In genomic region chr19:49004133-49004532, GRCh38 we compare ENCODE assay signal across 31 cellular contexts. TPM values are rescaled to one million over a fixed set of nuclear protein-coding genes. Genes with fewer than 3 reads are reported as not detected.
"Had no signal": no experiment of that assay in that cellular context is flagged by ENCODE, and none has a peak within 500 bp of the region (broad histone marks: within the 10 kb centered on the region; RNA-seq: fewer than 3 reads in every experiment).

No MANE protein-coding gene starts in this region.

- H3K4me3 ChIP-seq: stomach, testis, thoracic aorta, thyroid gland, tibial artery, tibial nerve, transverse colon, upper lobe of left lung, upper lobe of right lung, uterus, vagina had no signal

- H3K4me1 ChIP-seq: stomach, testis, thyroid gland, tibial artery, tibial nerve, transverse colon, upper lobe of left lung, upper lobe of right lung, uterus, vagina had no signal

- H3K9me3 Mint-ChIP-seq: stimulated activated effector memory CD8-positive, alpha-beta T cell treated with anti-CD3 and anti-CD28 coated beads, Interleukin-12 subunit alpha, Interleukin-12 subunit beta, amount 100 ng/mL, for 72 hours; stimulated activated memory B cell treated with anti-CD40 and anti-IgM and Interleukin-4, amounts not matched to agents 10 μg/mL and 1 μg/mL and 100 μg/mL, for 72 hours; stimulated activated naive B cell treated with anti-CD40 and anti-IgM and Interleukin-4, amounts not matched to agents 10 μg/mL and 1 μg/mL and 100 μg/mL, for 72 hours; stimulated activated naive CD8-positive, alpha-beta T cell treated with anti-CD3 and anti-CD28 coated beads, Interleukin-15, amount 100 ng/mL, for 72 hours; stimulated activated naive CD8-positive, alpha-beta T cell treated with anti-CD3 and anti-CD28 coated beads, Interleukin-15, Interleukin-2, amounts not matched to agents 100 ng/mL and 50 ng/mL, for 24 hours; type B pancreatic cell had no signal

- H3K27ac ChIP-seq: stomach, testis, thoracic aorta, thyroid gland, tibial artery, tibial nerve, transverse colon, upper lobe of left lung, upper lobe of right lung, uterus, vagina had no signal

- FAIRE-seq: urothelium cell line had no signal

- ATAC-seq: stimulated activated effector memory CD8-positive, alpha-beta T cell treated with anti-CD3 and anti-CD28 coated beads, Interleukin-12 subunit alpha, Interleukin-12 subunit beta, amount 100 ng/mL, for 72 hours; stimulated activated memory B cell treated with anti-CD40 and anti-IgM and Interleukin-4, amounts not matched to agents 10 μg/mL and 1 μg/mL and 100 μg/mL, for 72 hours; stimulated activated naive B cell treated with anti-CD40 and anti-IgM and Interleukin-4, amounts not matched to agents 10 μg/mL and 1 μg/mL and 100 μg/mL, for 72 hours; stimulated activated naive CD8-positive, alpha-beta T cell treated with anti-CD3 and anti-CD28 coated beads, Interleukin-15, amount 100 ng/mL, for 72 hours; stimulated activated naive CD8-positive, alpha-beta T cell treated with anti-CD3 and anti-CD28 coated beads, Interleukin-15, Interleukin-2, amounts not matched to agents 100 U/mL and 50 U/mL, for 24 hours; upper lobe of right lung had no signal

- DNase-seq: stimulated activated CD4-positive, alpha-beta T cell treated with anti-CD3 and anti-CD28 coated beads, Interleukin-2, amount 100 ng/mL, for 48 hours; stimulated activated CD4-positive, alpha-beta T cell treated with anti-CD3 and anti-CD28 coated beads, Interleukin-4, amount 100 ng/mL, for 1 hour; stimulated activated CD4-positive, alpha-beta T cell treated with anti-CD3 and anti-CD28 coated beads, Interleukin-4, amount 100 ng/mL, for 24 hours; stimulated activated CD4-positive, alpha-beta T cell treated with anti-CD3 and anti-CD28 coated beads, Interleukin-4, amount 100 ng/mL, for 4 hours; stimulated activated CD8-positive, alpha-beta memory T cell treated with anti-CD3 and anti-CD28 coated beads, Interleukin-4, amount 100 ng/mL, for 48 hours; stimulated activated naive B cell treated with anti-CD40 and anti-IgM and Interleukin-4, amounts not matched to agents 10 μg/mL and 1 μg/mL and 100 μg/mL, for 72 hours; stimulated activated naive CD4-positive, alpha-beta T cell; stimulated activated naive CD4-positive, alpha-beta T cell treated with Interleukin-2 at 50 U/mL for 16 hours; stimulated activated naive CD8-positive, alpha-beta T cell treated with anti-CD3 and anti-CD28 coated beads, Interleukin-15, amount 100 ng/mL, for 72 hours; stimulated activated naive CD8-positive, alpha-beta T cell treated with anti-CD3 and anti-CD28 coated beads, Interleukin-15, Interleukin-2, amounts not matched to agents 100 U/mL and 50 U/mL, for 24 hours; stomach; substantia nigra; testis; thyroid gland; tibial artery; transverse colon; upper lobe of right lung; uterus had no signal

- H3K36me3 ChIP-seq: uterus had no signal

- H3K27me3 ChIP-seq: stomach, testis, thyroid gland, tibial artery, tibial nerve, transverse colon, upper lobe of left lung, upper lobe of right lung, uterus, vagina had no signal

- H3K27ac Mint-ChIP-seq: stimulated activated effector memory CD8-positive, alpha-beta T cell treated with anti-CD3 and anti-CD28 coated beads, Interleukin-12 subunit alpha, Interleukin-12 subunit beta, amount 100 ng/mL, for 72 hours; stimulated activated memory B cell treated with anti-CD40 and anti-IgM and Interleukin-4, amounts not matched to agents 10 μg/mL and 1 μg/mL and 100 μg/mL, for 72 hours; stimulated activated naive B cell treated with anti-CD40 and anti-IgM and Interleukin-4, amounts not matched to agents 10 μg/mL and 1 μg/mL and 100 μg/mL, for 72 hours; stimulated activated naive CD8-positive, alpha-beta T cell treated with anti-CD3 and anti-CD28 coated beads, Interleukin-15, amount 100 ng/mL, for 72 hours; stimulated activated naive CD8-positive, alpha-beta T cell treated with anti-CD3 and anti-CD28 coated beads, Interleukin-15, Interleukin-2, amounts not matched to agents 100 ng/mL and 50 ng/mL, for 24 hours; type B pancreatic cell had no signal

- H3K4me3 Mint-ChIP-seq: stimulated activated effector memory CD8-positive, alpha-beta T cell treated with anti-CD3 and anti-CD28 coated beads, Interleukin-12 subunit alpha, Interleukin-12 subunit beta, amount 100 ng/mL, for 72 hours; stimulated activated memory B cell treated with anti-CD40 and anti-IgM and Interleukin-4, amounts not matched to agents 10 μg/mL and 1 μg/mL and 100 μg/mL, for 72 hours; stimulated activated naive B cell treated with anti-CD40 and anti-IgM and Interleukin-4, amounts not matched to agents 10 μg/mL and 1 μg/mL and 100 μg/mL, for 72 hours; stimulated activated naive CD8-positive, alpha-beta T cell treated with anti-CD3 and anti-CD28 coated beads, Interleukin-15, amount 100 ng/mL, for 72 hours; stimulated activated naive CD8-positive, alpha-beta T cell treated with anti-CD3 and anti-CD28 coated beads, Interleukin-15, Interleukin-2, amounts not matched to agents 100 ng/mL and 50 ng/mL, for 24 hours; type B pancreatic cell had no signal

- H3K27me3 Mint-ChIP-seq: stimulated activated memory B cell treated with anti-CD40 and anti-IgM and Interleukin-4, amounts not matched to agents 10 μg/mL and 1 μg/mL and 100 μg/mL, for 72 hours; stimulated activated naive B cell treated with anti-CD40 and anti-IgM and Interleukin-4, amounts not matched to agents 10 μg/mL and 1 μg/mL and 100 μg/mL, for 72 hours; stimulated activated naive CD8-positive, alpha-beta T cell treated with anti-CD3 and anti-CD28 coated beads, Interleukin-15, amount 100 ng/mL, for 72 hours; stimulated activated naive CD8-positive, alpha-beta T cell treated with anti-CD3 and anti-CD28 coated beads, Interleukin-15, Interleukin-2, amounts not matched to agents 100 ng/mL and 50 ng/mL, for 24 hours; type B pancreatic cell had no signal

- H3K9me3 ChIP-seq: stomach, testis, thoracic aorta, thyroid gland, tibial artery, tibial nerve, transverse colon, upper lobe of left lung, upper lobe of right lung, uterus, vagina had no signal

RNA-seq across cellular contexts. Expression of gene LHB, which starts 12.8 kb away (rescaled TPM):
- total RNA-seq: subcutaneous adipose tissue, temporal lobe, thoracic aorta, thyroid gland, upper lobe of right lung, ureter, urinary bladder, uterus, vagina had no signal
- polyA plus RNA-seq: urinary bladder had no signal

RNA-seq across cellular contexts. Expression of gene CGB3, which starts 20.0 kb away (rescaled TPM):
- total RNA-seq: stomach, subcutaneous adipose tissue, temporal lobe, testis, thoracic aorta, thyroid gland, tibial nerve, transverse colon, upper lobe of left lung, upper lobe of right lung, ureter, urinary bladder, uterus, vagina had no signal
- polyA plus RNA-seq: stomach, urinary bladder had no signal

RNA-seq across cellular contexts. Expression of gene CGB2, which starts 27.6 kb away (rescaled TPM):
- total RNA-seq: stomach, subcutaneous adipose tissue, temporal lobe, thoracic aorta, thyroid gland, tibial nerve, transverse colon, upper lobe of left lung, upper lobe of right lung, ureter, urinary bladder, uterus, vagina had no signal
- polyA plus RNA-seq: stomach, urinary bladder had no signal
